Comparison of ENCODE assay signal across 1 cellular context in the genomic region with DNA sequence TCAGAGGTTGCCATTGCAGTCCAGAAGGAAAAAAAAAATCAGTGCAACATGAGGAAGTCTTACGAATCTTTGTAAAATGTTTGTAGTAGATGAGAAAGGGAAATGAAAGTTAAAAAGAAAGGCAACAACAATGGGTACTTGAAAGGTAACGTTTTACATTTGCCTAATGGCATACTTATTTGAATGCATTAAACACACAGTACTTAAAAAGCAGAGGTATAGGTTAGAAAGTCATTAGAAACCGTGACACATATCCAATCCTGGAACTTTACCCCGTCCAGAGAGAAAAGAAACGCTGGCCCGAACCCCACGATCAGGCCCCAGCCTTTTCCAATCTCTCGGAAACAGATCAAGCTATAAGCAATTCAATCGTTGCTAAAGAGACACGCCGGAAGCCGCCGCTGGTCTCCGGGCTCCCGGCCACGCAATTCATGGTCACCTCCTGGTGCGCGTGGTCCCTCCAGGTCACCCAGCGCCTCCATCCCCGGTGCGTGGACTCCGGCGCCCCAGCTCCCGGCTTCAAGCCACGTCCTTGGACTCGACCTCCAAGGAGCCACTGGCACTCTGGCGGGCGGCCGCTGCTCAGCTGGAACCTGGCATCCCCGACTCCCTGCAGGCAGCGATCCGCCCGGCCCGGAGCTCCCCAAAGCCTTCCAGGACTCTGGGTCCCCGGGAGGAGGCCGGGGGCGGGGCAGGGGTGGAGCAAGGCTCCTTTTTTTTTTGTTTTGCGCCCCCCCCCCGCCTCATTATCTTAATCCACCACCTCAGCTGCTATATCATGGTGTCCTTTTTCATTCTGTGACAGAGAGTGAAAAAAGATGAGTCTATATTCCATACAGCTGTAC.
A peak's percentile ranks its signal among the peaks of the same experiment; 100 is the strongest.
TF ChIP-seq lines count a peak whose summit lies in the region.

TSS of gene SLC18B1 (minus strand) at position 663 of the 845 bp plus-strand sequence. CDS start at position 482, 181 bp downstream.

TF ChIP-seq in HepG2, 621 proteins besides CTCF, POLR2A, EP300 and RAD21 (continued from another document and continues in another):
- TF ChIP-seq ZNF276 (CRISPR knock-in tag; IDR thresholded peaks at IDR 0.05; ENCODE audit: low read depth) (peak; percentile 52; the same call in 1 of the 2 replicates), HIVEP1 (CRISPR knock-in tag; IDR thresholded peaks at IDR 0.05) (0 out of 2 replicates have a peak, but pooled peaks have one; percentile 43), BHLHE40 (IDR thresholded peaks at IDR 0.05; ENCODE audit: low read length) (no peak), KDM5B (CRISPR knock-in tag; IDR thresholded peaks at IDR 0.05; ENCODE audit: borderline replicate concordance) (peak; percentile 81; the same call in 1 of the 2 replicates), RELA (CRISPR knock-in tag; IDR thresholded peaks at IDR 0.05) (peak; percentile 53; the same call in 1 of the 2 replicates), NR1H2 (CRISPR knock-in tag; IDR thresholded peaks at IDR 0.05; ENCODE audit: borderline replicate concordance, low read depth) (no peak), PAF1 (CRISPR knock-in tag; IDR thresholded peaks at IDR 0.05) (no peak), THAP11 (CRISPR knock-in tag; IDR thresholded peaks at IDR 0.05) (0 out of 2 replicates have a peak, but pooled peaks have one; percentile 15), IRX3 (CRISPR knock-in tag; IDR thresholded peaks at IDR 0.05; ENCODE audit: borderline replicate concordance, low read depth) (peak; percentile 40; the same call in 1 of the 2 replicates), ZNF225 (CRISPR knock-in tag; IDR thresholded peaks at IDR 0.05) (peak; percentile 76), HOXA7 (CRISPR knock-in tag; IDR thresholded peaks at IDR 0.05) (no peak), NONO (IDR thresholded peaks at IDR 0.05) (no peak), NONO (CRISPR knock-in tag; conservative IDR thresholded peaks at IDR 0.05) (0 out of 2 replicates have a peak, but pooled peaks have one; percentile 26), ATF6 (CRISPR knock-in tag; conservative IDR thresholded peaks at IDR 0.05) (no peak), PLRG1 (conservative IDR thresholded peaks at IDR 0.05) (no peak), SMARCC2 (IDR thresholded peaks at IDR 0.05) (no peak), ZSCAN21 (CRISPR knock-in tag; IDR thresholded peaks at IDR 0.05; ENCODE audit: borderline replicate concordance) (no peak), ZNF720 (CRISPR knock-in tag; IDR thresholded peaks at IDR 0.05) (no peak), ZNF558 (CRISPR knock-in tag; IDR thresholded peaks at IDR 0.05; ENCODE audit: borderline replicate concordance) (no peak), ZSCAN25 (CRISPR knock-in tag; IDR thresholded peaks at IDR 0.05) (no peak; the same call in 1 of the 2 replicates), PRPF4 (IDR thresholded peaks at IDR 0.05; ENCODE audit: low read depth, low read length, poor library complexity, severe bottlenecking) (no peak), BCLAF1 (IDR thresholded peaks at IDR 0.05) (no peak), FOSL1 (CRISPR knock-in tag; IDR thresholded peaks at IDR 0.05; ENCODE audit: borderline replicate concordance) (no peak), STAT6 (CRISPR knock-in tag; IDR thresholded peaks at IDR 0.05; ENCODE audit: borderline replicate concordance) (no peak; the same call in 1 of the 2 replicates), MAX (IDR thresholded peaks at IDR 0.05) (peak; percentile 71), ZNF577 (CRISPR knock-in tag; IDR thresholded peaks at IDR 0.05; ENCODE audit: borderline replicate concordance, low read depth) (no peak), ZBTB7B (CRISPR knock-in tag; IDR thresholded peaks at IDR 0.05) (0 out of 2 replicates have a peak, but pooled peaks have one; percentile 36), ZNF687 (CRISPR knock-in tag; IDR thresholded peaks at IDR 0.05) (peak; percentile 86)
- TF ChIP-seq, protein P1, sequence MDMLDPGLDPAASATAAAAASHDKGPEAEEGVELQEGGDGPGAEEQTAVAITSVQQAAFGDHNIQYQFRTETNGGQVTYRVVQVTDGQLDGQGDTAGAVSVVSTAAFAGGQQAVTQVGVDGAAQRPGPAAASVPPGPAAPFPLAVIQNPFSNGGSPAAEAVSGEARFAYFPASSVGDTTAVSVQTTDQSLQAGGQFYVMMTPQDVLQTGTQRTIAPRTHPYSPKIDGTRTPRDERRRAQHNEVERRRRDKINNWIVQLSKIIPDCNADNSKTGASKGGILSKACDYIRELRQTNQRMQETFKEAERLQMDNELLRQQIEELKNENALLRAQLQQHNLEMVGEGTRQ (IDR thresholded peaks at IDR 0.05; ENCODE audit: low read depth, low read length) = no peak
- TF ChIP-seq, protein P1 (CRISPR knock-in tag; IDR thresholded peaks at IDR 0.05; ENCODE audit: borderline replicate concordance) = peak; percentile 34; the same call in 1 of the 2 replicates
- TF ChIP-seq, protein P2, sequence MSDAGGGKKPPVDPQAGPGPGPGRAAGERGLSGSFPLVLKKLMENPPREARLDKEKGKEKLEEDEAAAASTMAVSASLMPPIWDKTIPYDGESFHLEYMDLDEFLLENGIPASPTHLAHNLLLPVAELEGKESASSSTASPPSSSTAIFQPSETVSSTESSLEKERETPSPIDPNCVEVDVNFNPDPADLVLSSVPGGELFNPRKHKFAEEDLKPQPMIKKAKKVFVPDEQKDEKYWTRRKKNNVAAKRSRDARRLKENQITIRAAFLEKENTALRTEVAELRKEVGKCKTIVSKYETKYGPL (CRISPR knock-in tag; IDR thresholded peaks at IDR 0.05) = no peak
- TF ChIP-seq, protein P3, sequence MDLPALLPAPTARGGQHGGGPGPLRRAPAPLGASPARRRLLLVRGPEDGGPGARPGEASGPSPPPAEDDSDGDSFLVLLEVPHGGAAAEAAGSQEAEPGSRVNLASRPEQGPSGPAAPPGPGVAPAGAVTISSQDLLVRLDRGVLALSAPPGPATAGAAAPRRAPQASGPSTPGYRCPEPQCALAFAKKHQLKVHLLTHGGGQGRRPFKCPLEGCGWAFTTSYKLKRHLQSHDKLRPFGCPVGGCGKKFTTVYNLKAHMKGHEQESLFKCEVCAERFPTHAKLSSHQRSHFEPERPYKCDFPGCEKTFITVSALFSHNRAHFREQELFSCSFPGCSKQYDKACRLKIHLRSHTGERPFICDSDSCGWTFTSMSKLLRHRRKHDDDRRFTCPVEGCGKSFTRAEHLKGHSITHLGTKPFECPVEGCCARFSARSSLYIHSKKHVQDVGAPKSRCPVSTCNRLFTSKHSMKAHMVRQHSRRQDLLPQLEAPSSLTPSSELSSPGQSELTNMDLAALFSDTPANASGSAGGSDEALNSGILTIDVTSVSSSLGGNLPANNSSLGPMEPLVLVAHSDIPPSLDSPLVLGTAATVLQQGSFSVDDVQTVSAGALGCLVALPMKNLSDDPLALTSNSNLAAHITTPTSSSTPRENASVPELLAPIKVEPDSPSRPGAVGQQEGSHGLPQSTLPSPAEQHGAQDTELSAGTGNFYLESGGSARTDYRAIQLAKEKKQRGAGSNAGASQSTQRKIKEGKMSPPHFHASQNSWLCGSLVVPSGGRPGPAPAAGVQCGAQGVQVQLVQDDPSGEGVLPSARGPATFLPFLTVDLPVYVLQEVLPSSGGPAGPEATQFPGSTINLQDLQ (CRISPR knock-in tag; IDR thresholded peaks at IDR 0.05) = no peak
